In the genomic region with DNA sequence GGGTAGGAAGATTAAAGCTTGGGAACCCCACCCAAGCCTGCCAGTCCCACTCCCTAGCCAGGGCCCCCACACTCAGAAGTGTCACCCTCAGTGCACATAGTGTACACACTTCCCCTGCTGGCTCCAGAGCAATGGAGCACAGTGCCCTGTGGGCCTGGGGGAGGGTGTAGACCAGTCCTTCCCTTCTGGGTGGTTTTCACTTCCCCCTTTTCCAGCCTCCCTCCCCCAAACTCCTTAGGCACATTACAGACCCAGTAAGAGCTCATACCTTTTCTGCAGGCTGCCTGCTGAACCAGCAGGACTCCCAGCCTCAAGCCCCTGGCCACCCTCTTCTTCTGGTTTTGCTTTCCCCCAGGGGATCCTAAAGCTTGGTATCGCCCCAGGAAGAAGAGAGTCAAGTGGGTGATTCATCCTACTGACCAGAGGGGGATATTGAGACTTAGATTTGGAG, we compare ENCODE assay signal across 8 cellular contexts. TPM values are rescaled to one million over a fixed set of nuclear protein-coding genes. Genes with fewer than 3 reads are reported as not detected.
DNase-seq lines count a peak whose midpoint lies in the region; ATAC-seq, FAIRE-seq and TF ChIP-seq lines count a peak whose summit lies in the region.

A gene with protein sequence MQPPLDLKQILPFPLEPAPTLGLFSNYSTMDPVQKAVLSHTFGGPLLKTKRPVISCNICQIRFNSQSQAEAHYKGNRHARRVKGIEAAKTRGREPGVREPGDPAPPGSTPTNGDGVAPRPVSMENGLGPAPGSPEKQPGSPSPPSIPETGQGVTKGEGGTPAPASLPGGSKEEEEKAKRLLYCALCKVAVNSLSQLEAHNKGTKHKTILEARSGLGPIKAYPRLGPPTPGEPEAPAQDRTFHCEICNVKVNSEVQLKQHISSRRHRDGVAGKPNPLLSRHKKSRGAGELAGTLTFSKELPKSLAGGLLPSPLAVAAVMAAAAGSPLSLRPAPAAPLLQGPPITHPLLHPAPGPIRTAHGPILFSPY (minus strand): TSS at position 143 of the 451 bp plus-strand sequence. CDS start 219 bp downstream, outside the sequence.

- H3K79me2 ChIP-seq in GM12878 (ENCODE audit: control insufficient read depth, insufficient read depth, low read length), result no peaks in the 10 kb centered on the region

- H3K9ac ChIP-seq in GM12878 (ENCODE audit: control insufficient read depth, insufficient read depth, low read length), result peak within 1 kb of the TSS; percentile 57; the same call in 1 of the 2 replicates

- in situ Hi-C loops in GM12878 (cut with MboI), result no loop called here

- peak; percentile 45 for ATAC-seq in HG03432 (IDR thresholded peaks at IDR 0.05; ENCODE audit: unreplicated experiment)
- ATAC-seq in GM12878, result peak; percentile 77
- ATAC-seq in stimulated activated naive CD8-positive, alpha-beta T cell treated with anti-CD3 and anti-CD28 coated beads, Interleukin-15, amount 100 ng/mL, for 72 hours, result no peak

- H3K4me1 Mint-ChIP-seq in stimulated activated naive CD8-positive, alpha-beta T cell treated with anti-CD3 and anti-CD28 coated beads, Interleukin-15, amount 100 ng/mL, for 72 hours, result peaks cover 11% of the 10 kb centered on the region

- no peak for TF ChIP-seq RAD21 in GM12878 (IDR thresholded peaks at IDR 0.05; ENCODE audit: insufficient read depth, low read depth, low read length)

- H3K27me3 Mint-ChIP-seq in stimulated activated naive CD8-positive, alpha-beta T cell treated with anti-CD3 and anti-CD28 coated beads, Interleukin-15, amount 100 ng/mL, for 72 hours, result no peaks in the 10 kb centered on the region

- peaks cover 14% of the 10 kb centered on the region for H3K4me1 ChIP-seq in GM12878 (ENCODE audit: control insufficient read depth, insufficient read depth, low read length)
- H3K4me1 ChIP-seq in mononuclear cell (ENCODE audit: insufficient read depth, low read length), result peaks cover 98% of the 10 kb centered on the region

- DNase-seq in C1 segment of cervical spinal cord (lab: John Stamatoyannopoulos, UW), result peak in 9 of 14 donors; percentile 19 to 64 (median 43)
- no peak for DNase-seq in GM12878 (ENCODE audit: low read depth, low spot score)
- no peak for DNase-seq in NCI-H1092 (lab: John Stamatoyannopoulos, UW)
- no peak for DNase-seq in GM19240 (ENCODE audit: insufficient read length, low spot score)
- no peak for DNase-seq in stimulated activated naive CD8-positive, alpha-beta T cell treated with anti-CD3 and anti-CD28 coated beads, Interleukin-15, amount 100 ng/mL, for 72 hours
- no peak for DNase-seq in NCI-H69 (lab: John Stamatoyannopoulos, UW)

- no peak for TF ChIP-seq POLR2A in GM12878 (IDR thresholded peaks at IDR 0.05; ENCODE audit: low read depth, low read length)

- H3K27me3 ChIP-seq in GM12878 (replicated peaks in 1 of 2; ENCODE audit: control insufficient read depth in 2 of 2, insufficient read depth in 2 of 2, low read length in 1 of 2) (no peaks in the 10 kb centered on the region), mononuclear cell (ENCODE audit: insufficient read depth, low read length) (no peaks in the 10 kb centered on the region)

- H3K4me3 Mint-ChIP-seq in stimulated activated naive CD8-positive, alpha-beta T cell treated with anti-CD3 and anti-CD28 coated beads, Interleukin-15, amount 100 ng/mL, for 72 hours, result no peak within 1 kb of the TSS

- H3K27ac Mint-ChIP-seq in stimulated activated naive CD8-positive, alpha-beta T cell treated with anti-CD3 and anti-CD28 coated beads, Interleukin-15, amount 100 ng/mL, for 72 hours, result peak within 1 kb of the TSS in 1 of 2 donors; percentile 17

- TF ChIP-seq CTCF in GM12878 (IDR thresholded peaks at IDR 0.05 in 2 of 3, conservative IDR thresholded peaks at IDR 0.05 in 1 of 3; ENCODE audit: control insufficient read depth in 2 of 3, extremely low read depth in 1 of 3, insufficient read depth in 1 of 3, low read depth in 3 of 3, low read length in 3 of 3), result no peak

- SMC1A ChIA-PET in GM12878 (lab: Charles Lee; ENCODE audit: uncharacterized antibody, unreplicated experiment), result interaction anchor here (0.7 to 1.3 kb wide), 6 partner anchors 9 to 126 kb away, joined by 3 to 6 read pairs (median 3); no protein-coding TSS in a partner anchor

- H2AFZ ChIP-seq in GM12878 (ENCODE audit: control insufficient read depth, low read depth, low read length), result peak within 1 kb of the TSS; percentile 56

- H3K27ac ChIP-seq in GM12878 (ENCODE audit: control insufficient read depth, insufficient read depth), result peak within 1 kb of the TSS; percentile 71

- H3K9me3 ChIP-seq in GM12878 (replicated peaks; ENCODE audit: control insufficient read depth, insufficient read depth, low read length), result no peaks in the 10 kb centered on the region
- no peaks in the 10 kb centered on the region for H3K9me3 ChIP-seq in mononuclear cell (ENCODE audit: low read depth, low read length)

- TF ChIP-seq EP300 in GM12878 (IDR thresholded peaks at IDR 0.05; ENCODE audit: borderline replicate concordance in 1 of 2, control insufficient read depth in 1 of 2, low read depth in 2 of 2, low read length in 2 of 2), result no peak

- no TSS peak for BruUV-seq in GM12878 (replicated peaks; lab: Mats Ljungman, UMichigan)

- 33% methylated on average over 1 of the region's 1 CpG for WGBS in GM12878 (ENCODE audit: insufficient coverage, insufficient replicate concordance, low lambda C conversion rate, missing lambda C conversion rate)

- CTCF ChIA-PET in GM12878 (lab: Yijun Ruan, JAX), result interaction anchor here (0.9 to 4.5 kb wide), 15 partner anchors 9 to 361 kb away, joined by 3 to 33 read pairs (median 6); partner anchors contain the start of genes COPZ1 and NCKAP1L

- no peaks in the 10 kb centered on the region for H3K9me3 Mint-ChIP-seq in stimulated activated naive CD8-positive, alpha-beta T cell treated with anti-CD3 and anti-CD28 coated beads, Interleukin-15, amount 100 ng/mL, for 72 hours

- intact Hi-C loops in GM12878 (cut with micrococcal nuclease; ENCODE audit: unreplicated experiment), result no loop called here

- no peaks in the 10 kb centered on the region for H3K36me3 ChIP-seq in GM12878 (ENCODE audit: control insufficient read depth in 2 of 2, insufficient read depth in 2 of 2, low read length in 1 of 2)

- RAD21 ChIA-PET in GM12878 (lab: Charles Lee; ENCODE audit: unreplicated experiment), result interaction anchor here (0.6 to 2.7 kb wide), 6 partner anchors 15 to 60 kb away, joined by 3 to 9 read pairs (median 4); partner anchors contain the start of gene COPZ1

- FAIRE-seq in GM12878 (lab: Jason Lieb, UNC), result no peak

- peak within 1 kb of the TSS; percentile 79 for H3K4me2 ChIP-seq in GM12878 (ENCODE audit: control insufficient read depth, insufficient read depth)

- no peaks in the 10 kb centered on the region for H4K20me1 ChIP-seq in GM12878 (ENCODE audit: control insufficient read depth, insufficient read depth)

- POLR2A ChIA-PET in GM12878 (lab: Charles Lee), result interaction anchor here (1.1 to 1.4 kb wide), 3 partner anchors 11 to 105 kb away, joined by 3 to 7 read pairs (median 3); partner anchors contain the start of gene CBX5

- H3K4me3 ChIP-seq in GM12878 (peak within 1 kb of the TSS; percentile 45; the same call in 1 of the 2 replicates), mononuclear cell (ENCODE audit: low read length) (peak within 1 kb of the TSS; percentile 36)

TF ChIP-seq in GM12878, 131 proteins besides CTCF, POLR2A, EP300 and RAD21 (continues in another document):
- TF ChIP-seq NFYA (IDR thresholded peaks at IDR 0.05; ENCODE audit: borderline replicate concordance, low read depth, low read length) (no peak), JUNB (IDR thresholded peaks at IDR 0.05) (no peak), E2F4 (IDR thresholded peaks at IDR 0.05; ENCODE audit: low read depth, low read length) (no peak), HDGF (IDR thresholded peaks at IDR 0.05) (no peak), USF1 (IDR thresholded peaks at IDR 0.05; ENCODE audit: borderline replicate concordance, extremely low read length, insufficient read depth, low read depth, low read length) (no peak), ZBED1 (IDR thresholded peaks at IDR 0.05; ENCODE audit: borderline replicate concordance) (no peak), IKZF1 (conservative IDR thresholded peaks at IDR 0.05) (peak; percentile 71), CHD1 (IDR thresholded peaks at IDR 0.05; ENCODE audit: low read depth, low read length) (no peak), SREBF2 (IDR thresholded peaks at IDR 0.05; ENCODE audit: low read length) (no peak), RB1 (IDR thresholded peaks at IDR 0.05; ENCODE audit: borderline replicate concordance) (no peak)

RNA-seq across cellular contexts. Expression of the gene that starts here (rescaled TPM):
- 0.67 TPM in 1 of 2 replicates, not detected in the other for total RNA-seq in GM12878 (2013; cell fraction: nucleolus; rRNA removed)
- total RNA-seq in GM12878 (2014; rRNA removed), result 1.8 and 1.9 TPM in 2 replicates
- total RNA-seq in GM12878 (2014; rRNA removed; fragmentation: Illumina TruSeq; extraction: Trizol), result 1.2 and 1.3 TPM in 2 replicates
- 23.3 and 23.5 TPM in 2 replicates for total RNA-seq in GM12878 (2021)
- 2.4 TPM for polyA plus RNA-seq in GM12878 (2011; ENCODE audit: low read depth)
- 0.24 and 2.0 TPM in 2 replicates for polyA plus RNA-seq in GM12878 (2011; rRNA removed)
- 3.3 and 4.0 TPM in 2 replicates for polyA plus RNA-seq in GM12878 (2011; cell fraction: cytosol; rRNA removed)
- 3.3 and 4.9 TPM in 2 replicates for polyA plus RNA-seq in GM12878 (2011; cell fraction: nucleus; rRNA removed)
- polyA plus RNA-seq in GM12878 (2012), result 7.4 and 9.2 TPM in 2 replicates
- polyA plus RNA-seq in GM12878 (2014; fragmentation: Illumina TruSeq; extraction: Trizol), result 4.6 and 10.4 TPM in 2 replicates
- under 1 TPM; 0.26 to 0.62 TPM for polyA plus RNA-seq in GM12878 (2014; fragmentation: Nextera tagmentation; extraction: Ambion mirVana)
- 7.7 and 10.8 TPM in 2 replicates for polyA plus RNA-seq in GM12878 (2014; rRNA removed)
- 10 to 100 TPM; 24.6 to 26.1 TPM for polyA plus RNA-seq in GM12878 (2016; fragmentation: Nextera tagmentation; extraction: Ambion mirVana)
- polyA minus RNA-seq in GM12878 (2011; rRNA and poly(A)+ RNA removed), result 1.5 and 1.9 TPM in 2 replicates
- 3.4 and 4.4 TPM in 2 replicates for polyA minus RNA-seq in GM12878 (2011; cell fraction: cytosol; rRNA and poly(A)+ RNA removed)
- polyA minus RNA-seq in GM12878 (2011; cell fraction: nucleus; rRNA and poly(A)+ RNA removed), result 0.85 and 1.1 TPM in 2 replicates
- 30.4 TPM for total RNA-seq in mononuclear cell

Comparison
In these comparisons a context has a peak if more than half of its experiments do, and no peak if none do; other contexts are left out.
1. DNase-seq: peak in C1 segment of cervical spinal cord (9 of 14); none in GM12878 (single experiment), NCI-H1092 (single experiment), GM19240 (single experiment), stimulated activated naive CD8-positive, alpha-beta T cell treated with anti-CD3 and anti-CD28 coated beads, Interleukin-15, amount 100 ng/mL, for 72 hours (0 of 2) and NCI-H69 (single experiment).